In the genomic region with DNA sequence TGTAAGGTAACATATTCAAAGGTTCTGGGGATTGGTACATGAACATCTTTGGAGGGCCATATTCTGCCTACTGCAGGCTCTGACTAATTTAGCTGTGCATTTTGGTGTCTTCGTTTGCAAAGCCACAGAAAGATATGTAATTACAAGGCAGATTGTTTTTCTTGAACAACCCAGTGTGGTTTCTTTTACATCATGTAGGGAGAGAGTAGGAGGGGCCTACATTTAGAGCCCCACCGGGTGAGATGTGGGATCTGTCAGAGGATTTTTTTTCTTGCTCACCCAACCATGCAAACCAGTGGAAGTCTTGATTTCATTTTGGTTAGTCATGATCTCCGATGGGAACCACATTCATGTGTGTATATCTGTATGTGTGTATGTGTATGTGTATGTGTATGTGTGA, we compare ENCODE assay signal across 12 cellular contexts.
DNase-seq lines count a peak whose midpoint lies in the region; ATAC-seq and TF ChIP-seq lines count a peak whose summit lies in the region.
"Had no signal": no experiment of that assay in that cellular context is flagged by ENCODE, and none has a peak within 500 bp of the region (broad histone marks: within the 10 kb centered on the region; RNA-seq: fewer than 3 reads in every experiment).

No MANE protein-coding gene starts in this region.

- DNase-seq in kidney epithelial cell (ENCODE audit: low read depth), result peak; percentile 89
- no peak for DNase-seq in PC-9
- DNase-seq in CD4-positive, alpha-beta memory T cell, result no peak
- DNase-seq: activated CD4-positive, CD25-positive, alpha-beta regulatory T cell treated with anti-CD3 and anti-CD28 coated beads, Interleukin-2, amount 50 U/mL, for 72 hours; PC-3; spleen had no signal

- no peaks in the 10 kb centered on the region for H3F3A ChIP-seq in PC-9 (ENCODE audit: insufficient read depth, low read depth)

- ATAC-seq in GM18870 (IDR thresholded peaks at IDR 0.05; ENCODE audit: unreplicated experiment), result peak; percentile 66
- ATAC-seq in GM21737 (IDR thresholded peaks at IDR 0.05; ENCODE audit: unreplicated experiment), result peak; percentile 57
- peak; percentile 65 for ATAC-seq in HG03521 (IDR thresholded peaks at IDR 0.05; ENCODE audit: unreplicated experiment)
- no peak for ATAC-seq in HG03571 (IDR thresholded peaks at IDR 0.05; ENCODE audit: unreplicated experiment)
- ATAC-seq: PC-3 had no signal

- no peaks in the 10 kb centered on the region for H3K4me1 ChIP-seq in PC-9 (replicated peaks; ENCODE audit: insufficient read depth)
- no peaks in the 10 kb centered on the region for H3K4me1 ChIP-seq in CD4-positive, alpha-beta memory T cell (ENCODE audit: insufficient read depth, low read length)
- H3K4me1 ChIP-seq: spleen had no signal

- no TSS peak for BruUV-seq in PC-9 (replicated peaks; lab: Mats Ljungman, UMichigan)

- peaks cover 6 to 17% of the 10 kb centered on the region in 2 donors for H3K27me3 Mint-ChIP-seq in CD4-positive, alpha-beta memory T cell

- no peaks in the 10 kb centered on the region; the same call in 1 of the 2 replicates for H3K9me2 ChIP-seq in PC-9 (ENCODE audit: insufficient read depth)

- H3K36me3 Mint-ChIP-seq in CD4-positive, alpha-beta memory T cell, result no peaks in the 10 kb centered on the region
- H3K36me3 Mint-ChIP-seq: brain, memory B cell had no signal

- POLR2A ChIA-PET in PC-9 (lab: Charles Lee; ENCODE audit: unreplicated experiment), result no interaction called here
- POLR2A ChIA-PET in CD4-positive, alpha-beta memory T cell (lab: Charles Lee; ENCODE audit: partially characterized antibody), result no interaction called here

- no peaks in the 10 kb centered on the region for H3K9me3 ChIP-seq in PC-9 (ENCODE audit: insufficient read depth, low read depth)
- H3K9me3 ChIP-seq in CD4-positive, alpha-beta memory T cell (ENCODE audit: control insufficient read depth in 1 of 2, low read length in 2 of 2), result no peaks in the 10 kb centered on the region
- H3K9me3 ChIP-seq: spleen had no signal

- intact Hi-C loops in PC-9 (cut with micrococcal nuclease; ENCODE audit: unreplicated experiment), result loop anchor here (5.0 kb wide), 1 partner anchor 103 kb away; no protein-coding TSS in a partner anchor
- intact Hi-C loops in CD4-positive, alpha-beta memory T cell (cut with micrococcal nuclease), result no loop called here

- CTCF ChIA-PET in PC-9 (lab: Charles Lee), result no interaction called here
- CTCF ChIA-PET in CD4-positive, alpha-beta memory T cell (lab: Charles Lee; ENCODE audit: partially characterized antibody), result no interaction called here

- H3K79me2 ChIP-seq in PC-9 (ENCODE audit: low read depth), result no peaks in the 10 kb centered on the region

- no peak overlapping the region for H3K4me2 ChIP-seq in PC-9

- H3K4me1 Mint-ChIP-seq in CD4-positive, alpha-beta memory T cell, result no peaks in the 10 kb centered on the region
- H3K4me1 Mint-ChIP-seq: memory B cell had no signal

- H3K27ac Mint-ChIP-seq in CD4-positive, alpha-beta memory T cell, result peak overlapping the region in 1 of 7 donors; percentile 39
- H3K27ac Mint-ChIP-seq: memory B cell had no signal

- no peaks in the 10 kb centered on the region for H4K20me1 ChIP-seq in PC-9 (ENCODE audit: insufficient read depth)

- H3K4me3 Mint-ChIP-seq in CD4-positive, alpha-beta memory T cell, result no peak overlapping the region
- H3K4me3 Mint-ChIP-seq: brain, memory B cell had no signal

- no peak overlapping the region for H3K4me3 ChIP-seq in kidney epithelial cell (ENCODE audit: low read depth, low read length)
- H3K4me3 ChIP-seq in PC-9, result no peak overlapping the region
- H3K4me3 ChIP-seq in CD4-positive, alpha-beta memory T cell (ENCODE audit: low read length in 2 of 2), result no peak overlapping the region
- H3K4me3 ChIP-seq: spleen had no signal

- H3K27ac ChIP-seq in PC-9, result no peak overlapping the region
- no peak overlapping the region for H3K27ac ChIP-seq in CD4-positive, alpha-beta memory T cell (ENCODE audit: low read depth, low read length)
- H3K27ac ChIP-seq: spleen had no signal

- peaks cover 0 to 3% (median 0%) of the 10 kb centered on the region in 8 donors for H3K9me3 Mint-ChIP-seq in CD4-positive, alpha-beta memory T cell
- H3K9me3 Mint-ChIP-seq: memory B cell had no signal

- TF ChIP-seq CTCF in kidney epithelial cell (IDR thresholded peaks at IDR 0.05; ENCODE audit: insufficient read depth, low read length, poor library complexity, severe bottlenecking) (no peak), PC-9 (conservative IDR thresholded peaks at IDR 0.05) (no peak)

- H2AFZ ChIP-seq in PC-9, result no peak overlapping the region

- H3K36me3 ChIP-seq in kidney epithelial cell (ENCODE audit: control insufficient read depth, insufficient read depth, low read length) (no peaks in the 10 kb centered on the region), PC-9 (ENCODE audit: low read depth) (no peaks in the 10 kb centered on the region)
- no peaks in the 10 kb centered on the region for H3K36me3 ChIP-seq in CD4-positive, alpha-beta memory T cell (ENCODE audit: insufficient read depth, low read length)
- H3K36me3 ChIP-seq: spleen had no signal

- H3K27me3 ChIP-seq in kidney epithelial cell (ENCODE audit: control insufficient read depth, insufficient read depth, low read length), result no peaks in the 10 kb centered on the region
- no peaks in the 10 kb centered on the region for H3K27me3 ChIP-seq in PC-9 (ENCODE audit: insufficient read depth, low read depth)
- H3K27me3 ChIP-seq in CD4-positive, alpha-beta memory T cell (ENCODE audit: insufficient read depth, low read length), result no peaks in the 10 kb centered on the region
